In genomic region chr2:232893834-232894233, GRCh38 we compare ENCODE assay signal across 18 cellular contexts. TPM values are rescaled to one million over a fixed set of nuclear protein-coding genes. Genes with fewer than 3 reads are reported as not detected.
DNase-seq lines count a peak whose midpoint lies in the region; ATAC-seq and TF ChIP-seq lines count a peak whose summit lies in the region.
"Had no signal": no experiment of that assay in that cellular context is flagged by ENCODE, and none has a peak within 500 bp of the region (broad histone marks: within the 10 kb centered on the region; RNA-seq: fewer than 3 reads in every experiment).

No MANE protein-coding gene starts in this region.

- no peaks in the 10 kb centered on the region for H3K27me3 ChIP-seq in testis
- no peaks in the 10 kb centered on the region for H3K27me3 ChIP-seq in body of pancreas
- H3K27me3 ChIP-seq: BLaER1 had no signal

- H3K9me3 ChIP-seq in testis, result no peaks in the 10 kb centered on the region
- no peaks in the 10 kb centered on the region for H3K9me3 ChIP-seq in body of pancreas
- H3K9me3 ChIP-seq: BLaER1 had no signal

- peaks cover 16% of the 10 kb centered on the region for H3K4me1 ChIP-seq in testis
- peaks cover 32% of the 10 kb centered on the region for H3K4me1 ChIP-seq in body of pancreas

- 95 to 99% methylated on average over 6 to 8 of the region's 8 CpGs for WGBS in testis, 2 donors
- 92 to 100% methylated on average over 4 to 8 of the region's 8 CpGs for WGBS in body of pancreas, 2 donors

- TF ChIP-seq POLR2A in testis (IDR thresholded peaks at IDR 0.05) (no peak), body of pancreas (IDR thresholded peaks at IDR 0.05) (no peak)

- H3K27ac ChIP-seq in testis, result no peak overlapping the region
- H3K27ac ChIP-seq in body of pancreas, result no peak overlapping the region
- H3K27ac ChIP-seq: BLaER1 had no signal

- H3K4me3 ChIP-seq in testis, result no peak overlapping the region
- no peak overlapping the region for H3K4me3 ChIP-seq in body of pancreas
- H3K4me3 ChIP-seq: BLaER1, GM23338 had no signal

- H3K36me3 ChIP-seq in testis (ENCODE audit: low read depth, missing control alignments) (no peaks in the 10 kb centered on the region), body of pancreas (replicated peaks in 1 of 2; ENCODE audit: insufficient read depth in 1 of 2, low read depth in 2 of 2) (no peaks in the 10 kb centered on the region)
- H3K36me3 ChIP-seq: BLaER1 had no signal

- intact Hi-C loops in testis (cut with DNase I; ENCODE audit: low total_unique reads) (no loop called here), body of pancreas (cut with DNase I) (no loop called here)

- peak; percentile 55 for DNase-seq in activated effector memory CD4-positive, alpha-beta T cell treated with anti-CD3 and anti-CD28 coated beads, Interleukin-2, amount 50 U/mL, for 16 hours
- DNase-seq in activated effector memory CD4-positive, alpha-beta T cell treated with Interleukin-2 at 50 U/mL for 16 hours, result no peak
- peak; percentile 41 for DNase-seq in ecto neural progenitor cell (ENCODE audit: low spot score)
- DNase-seq in mesenteric fat pad (ENCODE audit: low spot score), result peak; percentile 55
- peak; percentile 10 for DNase-seq in testis
- DNase-seq in SHP77 treated with DMSO at 0.1 percent for 48 hours (lab: John Stamatoyannopoulos, UW), result no peak
- no peak for DNase-seq in body of pancreas
- DNase-seq: CD8-positive, alpha-beta T cell; DMS79; HFFc6; NCI-H1417; NCI-H187 treated with DMSO at 0.1 percent for 48 hours; NCI-H446; NK-92 treated with Interleukin-12 subunit alpha and Interleukin-12 subunit beta, amount 100 ng/mL, for 24 hours; RPMI8226 had no signal

- TF ChIP-seq CTCF in testis (IDR thresholded peaks at IDR 0.05), result no peak
- TF ChIP-seq CTCF in body of pancreas (IDR thresholded peaks at IDR 0.05), result no peak

- ATAC-seq in GM21528 (IDR thresholded peaks at IDR 0.05; ENCODE audit: low FRiP score, unreplicated experiment) (no peak), body of pancreas (no peak)
- ATAC-seq: CD8-positive, alpha-beta T cell; GM23338 had no signal

RNA-seq across cellular contexts. Expression of gene SNORC, which starts 23.8 kb away (rescaled TPM):
- 0.64 TPM for total RNA-seq in mesenteric fat pad
- 10 to 100 TPM; 14.5 to 15.9 TPM for total RNA-seq in testis
- polyA plus RNA-seq in testis (ENCODE audit: insufficient read depth, low read depth, low replicate concordance), result 7.3 TPM
- 1 to 10 TPM in 1 of 2 donors, not detected in 1; 1.8 TPM for total RNA-seq in body of pancreas

Comparison
In these comparisons a context has a peak if more than half of its experiments do, and no peak if none do; other contexts are left out.
1. DNase-seq: peak in activated effector memory CD4-positive, alpha-beta T cell treated with anti-CD3 and anti-CD28 coated beads, Interleukin-2, amount 50 U/mL, for 16 hours (single experiment), ecto neural progenitor cell (single experiment), mesenteric fat pad (single experiment) and testis (single experiment); none in activated effector memory CD4-positive, alpha-beta T cell treated with Interleukin-2 at 50 U/mL for 16 hours (single experiment), SHP77 treated with DMSO at 0.1 percent for 48 hours (single experiment) and body of pancreas (0 of 4).